ENCODE assay signal across 1 cellular context in the genomic region with DNA sequence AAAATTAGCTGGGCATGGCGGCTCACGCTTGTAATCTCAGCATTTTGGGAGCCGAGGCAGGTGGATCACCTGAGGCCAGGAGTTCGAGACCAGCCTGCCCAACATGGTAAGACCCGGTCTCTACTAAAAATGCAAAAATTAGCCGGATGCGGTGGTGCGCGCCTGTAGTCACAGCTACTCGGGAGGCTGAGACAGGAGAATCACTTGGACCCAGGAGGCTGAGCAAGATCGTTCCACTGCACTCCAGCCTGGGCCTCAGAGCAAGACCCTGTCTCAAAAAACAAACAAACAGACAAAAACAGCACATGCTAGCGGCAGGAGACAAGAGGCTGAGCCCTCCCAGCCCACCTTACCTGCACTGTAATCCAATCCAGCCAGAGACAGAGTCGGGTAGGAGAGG.
TF ChIP-seq lines count a peak whose summit lies in the region.

No MANE protein-coding gene starts in this region.

TF ChIP-seq in endothelial cell of umbilical vein, 7 proteins besides CTCF, POLR2A, EP300 and RAD21:
- no peak for TF ChIP-seq JUN (IDR thresholded peaks at IDR 0.05; ENCODE audit: borderline replicate concordance, insufficient read depth, insufficient read length, low read depth)
- no peak for TF ChIP-seq GATA2 (IDR thresholded peaks at IDR 0.05; ENCODE audit: insufficient read depth, insufficient read length, low read depth, low read length)
- no peak for TF ChIP-seq FOS (IDR thresholded peaks at IDR 0.05; ENCODE audit: borderline replicate concordance, insufficient read depth, low read length)
- TF ChIP-seq POLR2AphosphoS5 (IDR thresholded peaks at IDR 0.05; ENCODE audit: insufficient read depth, low read depth, low read length), result no peak
- no peak for TF ChIP-seq EZH2 (IDR thresholded peaks at IDR 0.05; ENCODE audit: borderline replicate concordance, low read depth, low read length, severe bottlenecking)
- TF ChIP-seq, protein P1, sequence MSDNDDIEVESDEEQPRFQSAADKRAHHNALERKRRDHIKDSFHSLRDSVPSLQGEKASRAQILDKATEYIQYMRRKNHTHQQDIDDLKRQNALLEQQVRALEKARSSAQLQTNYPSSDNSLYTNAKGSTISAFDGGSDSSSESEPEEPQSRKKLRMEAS (IDR thresholded peaks at IDR 0.05; ENCODE audit: insufficient read depth, insufficient read length), result no peak
- no peak for TF ChIP-seq MYC (IDR thresholded peaks at IDR 0.05; ENCODE audit: low read depth, low read length)
